ENCODE assay signal across 14 cellular contexts in the genomic region with DNA sequence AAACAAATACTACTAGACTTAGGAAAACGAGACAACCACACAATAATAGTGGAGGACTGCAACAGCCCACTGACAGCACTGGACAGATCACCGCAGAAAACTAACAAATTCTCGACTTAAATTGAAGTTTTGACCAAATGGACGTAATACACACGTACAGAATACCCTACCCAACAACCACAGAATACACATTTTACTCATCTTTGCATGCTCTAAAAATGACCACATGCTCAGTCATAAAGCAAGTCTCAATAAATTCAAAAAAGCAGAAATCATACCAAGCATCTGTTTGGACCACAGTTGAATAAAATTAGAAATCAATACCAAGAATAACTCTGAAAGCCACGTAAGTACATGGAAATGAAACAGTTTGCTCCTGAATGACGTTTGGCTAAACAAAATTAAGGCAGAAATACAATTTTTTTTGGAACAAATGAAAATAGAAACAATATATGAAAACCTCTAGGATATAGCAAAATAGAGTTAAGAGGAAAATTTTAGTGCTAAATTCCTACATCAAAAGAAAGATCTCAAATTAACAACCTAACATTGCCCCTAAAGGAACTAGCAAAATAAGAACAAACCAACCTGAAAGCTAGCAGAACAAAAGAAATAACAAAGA. TPM values are rescaled to one million over a fixed set of nuclear protein-coding genes. Genes with fewer than 3 reads are reported as not detected.
DNase-seq lines count a peak whose midpoint lies in the region; ATAC-seq, FAIRE-seq and TF ChIP-seq lines count a peak whose summit lies in the region.
"Had no signal": no experiment of that assay in that cellular context is flagged by ENCODE, and none has a peak within 500 bp of the region (broad histone marks: within the 10 kb centered on the region; RNA-seq: fewer than 3 reads in every experiment).

No MANE protein-coding gene starts in this region.

- no peak for DNase-seq in activated CD4-positive, alpha-beta memory T cell treated with anti-CD3 and anti-CD28 coated beads, Interleukin-2, amount 10 ng/mL, durations not matched to agents 7 days and 5 days
- no peak for DNase-seq in activated CD4-positive, alpha-beta memory T cell treated with anti-CD3 and anti-CD28 coated beads for 36 hours
- no peak for DNase-seq in NCI-H187 (lab: John Stamatoyannopoulos, UW)
- DNase-seq in NCI-H2227 treated with DMSO at 0.1 percent for 48 hours (lab: John Stamatoyannopoulos, UW) = no peak
- no peak for DNase-seq in HepG2 (ENCODE audit: low spot score)
- DNase-seq: activated naive CD8-positive, alpha-beta T cell treated with anti-CD3 and anti-CD28 coated beads, Interleukin-2, amount 10 ng/mL, durations not matched to agents 7 days and 5 days; Caco-2; cortex of kidney; NCI-H1092 treated with DMSO at 0.1 percent for 48 hours had no signal

- FAIRE-seq in islet of Langerhans (lab: Jason Lieb, UNC) (peak; percentile 5), HepG2 (lab: Jason Lieb, UNC) (no peak)

- ATAC-seq in GM21528 (IDR thresholded peaks at IDR 0.05; ENCODE audit: low FRiP score, unreplicated experiment) = peak; percentile 80
- ATAC-seq in HG03103 (IDR thresholded peaks at IDR 0.05; ENCODE audit: low read depth, unreplicated experiment) = peak; percentile 79
- no peak for ATAC-seq in HepG2

- WGBS in HepG2 (ENCODE audit: low lambda C conversion rate) = 95% methylated on average over 7 of the region's 7 CpGs

- H3K9ac ChIP-seq in HepG2 (ENCODE audit: insufficient read depth, low read depth, low read length) = no peak overlapping the region

- no peaks in the 10 kb centered on the region for H3K27me3 ChIP-seq in HepG2 (ENCODE audit: control insufficient read depth in 1 of 2, insufficient read depth in 2 of 2, low read length in 2 of 2)

- TF ChIP-seq EP300 in HepG2 (IDR thresholded peaks at IDR 0.05; ENCODE audit: low read depth in 2 of 2, low read length in 2 of 2) (no peak), HepG2 (CRISPR knock-in tag; IDR thresholded peaks at IDR 0.05; ENCODE audit: borderline replicate concordance) (no peak)

- no peak for TF ChIP-seq POLR2A in HepG2 (IDR thresholded peaks at IDR 0.05; ENCODE audit: insufficient read depth in 1 of 2, low read depth in 2 of 2, low read length in 2 of 2)

- H3K27me3 Mint-ChIP-seq in activated CD4-positive, alpha-beta memory T cell treated with anti-CD3 and anti-CD28 coated beads, Interleukin-2, amount 10 ng/mL, durations not matched to agents 7 days and 5 days = no peaks in the 10 kb centered on the region
- H3K27me3 Mint-ChIP-seq in activated CD4-positive, alpha-beta memory T cell treated with anti-CD3 and anti-CD28 coated beads for 36 hours = no peaks in the 10 kb centered on the region
- H3K27me3 Mint-ChIP-seq: activated naive CD8-positive, alpha-beta T cell treated with anti-CD3 and anti-CD28 coated beads, Interleukin-2, amount 10 ng/mL, durations not matched to agents 7 days and 5 days had no signal

- H3K4me2 ChIP-seq in HepG2 (ENCODE audit: low read depth, low read length) = no peak overlapping the region
- H3K4me2 ChIP-seq: smooth muscle cell had no signal

- no peak overlapping the region for H3K27ac ChIP-seq in HepG2 (ENCODE audit: extremely low read length, insufficient read depth, low read length)
- H3K27ac ChIP-seq: 22Rv1 had no signal

- no TSS peak for BruUV-seq in HepG2 (replicated peaks; lab: Mats Ljungman, UMichigan)

- no peak overlapping the region for H2AFZ ChIP-seq in HepG2 (ENCODE audit: low read length)

- H3K4me1 Mint-ChIP-seq in activated CD4-positive, alpha-beta memory T cell treated with anti-CD3 and anti-CD28 coated beads, Interleukin-2, amount 10 ng/mL, durations not matched to agents 7 days and 5 days = peaks cover 61% of the 10 kb centered on the region
- peaks cover 27% of the 10 kb centered on the region for H3K4me1 Mint-ChIP-seq in activated CD4-positive, alpha-beta memory T cell treated with anti-CD3 and anti-CD28 coated beads for 36 hours (ENCODE audit: low read depth)

- peak overlapping the region; percentile 75 for H3K27ac Mint-ChIP-seq in activated CD4-positive, alpha-beta memory T cell treated with anti-CD3 and anti-CD28 coated beads, Interleukin-2, amount 10 ng/mL, durations not matched to agents 7 days and 5 days
- H3K27ac Mint-ChIP-seq in activated CD4-positive, alpha-beta memory T cell treated with anti-CD3 and anti-CD28 coated beads for 36 hours = no peak overlapping the region
- H3K27ac Mint-ChIP-seq: activated naive CD8-positive, alpha-beta T cell treated with anti-CD3 and anti-CD28 coated beads, Interleukin-2, amount 10 ng/mL, durations not matched to agents 7 days and 5 days had no signal

- POLR2A ChIA-PET in activated CD4-positive, alpha-beta memory T cell treated with anti-CD3 and anti-CD28 coated beads, Interleukin-2, amount 10 ng/mL, durations not matched to agents 7 days and 5 days (lab: Charles Lee) = no interaction called here
- POLR2A ChIA-PET in activated CD4-positive, alpha-beta memory T cell treated with anti-CD3 and anti-CD28 coated beads for 36 hours (lab: Charles Lee) = no interaction called here
- POLR2A ChIA-PET in HepG2 (lab: Yijun Ruan, JAX) = no interaction called here

- intact Hi-C loops in activated CD4-positive, alpha-beta memory T cell treated with anti-CD3 and anti-CD28 coated beads for 36 hours (cut with micrococcal nuclease) = no loop called here
- intact Hi-C loops in HepG2 (cut with micrococcal nuclease; ENCODE audit: unreplicated experiment) = loop anchor here (1.0 kb wide), 1 partner anchor 47 kb away; no protein-coding TSS in a partner anchor

- H3K9me3 ChIP-seq in HepG2 (ENCODE audit: low read length) = no peaks in the 10 kb centered on the region
- H3K9me3 ChIP-seq: Caco-2 had no signal

- H3K36me3 ChIP-seq in HepG2 (replicated peaks in 1 of 2; ENCODE audit: control insufficient read depth in 1 of 2, insufficient read depth in 2 of 2, low read length in 2 of 2) = no peaks in the 10 kb centered on the region; a peak in 1 of 5 replicates

- H3K79me2 ChIP-seq in HepG2 (ENCODE audit: insufficient read depth, low read length) = no peaks in the 10 kb centered on the region

- H3K9me3 Mint-ChIP-seq in activated CD4-positive, alpha-beta memory T cell treated with anti-CD3 and anti-CD28 coated beads, Interleukin-2, amount 10 ng/mL, durations not matched to agents 7 days and 5 days = peaks cover 6% of the 10 kb centered on the region
- H3K9me3 Mint-ChIP-seq in activated CD4-positive, alpha-beta memory T cell treated with anti-CD3 and anti-CD28 coated beads for 36 hours = no peaks in the 10 kb centered on the region

- peaks cover 31% of the 10 kb centered on the region for H3K36me3 Mint-ChIP-seq in activated CD4-positive, alpha-beta memory T cell treated with anti-CD3 and anti-CD28 coated beads, Interleukin-2, amount 10 ng/mL, durations not matched to agents 7 days and 5 days (ENCODE audit: low read depth)
- peaks cover 26% of the 10 kb centered on the region for H3K36me3 Mint-ChIP-seq in activated CD4-positive, alpha-beta memory T cell treated with anti-CD3 and anti-CD28 coated beads for 36 hours

- TF ChIP-seq RAD21 in HepG2 (CRISPR knock-in tag; IDR thresholded peaks at IDR 0.05) = no peak

- H4K20me1 ChIP-seq in HepG2 (ENCODE audit: insufficient read depth, low read length) = no peaks in the 10 kb centered on the region

- TF ChIP-seq CTCF in HepG2 (CRISPR knock-in tag; IDR thresholded peaks at IDR 0.05) = no peak

- peaks cover 2% of the 10 kb centered on the region; the same call in 1 of the 2 replicates for H3K4me1 ChIP-seq in HepG2 (ENCODE audit: insufficient read depth, low read length)

- no peak overlapping the region for H3K4me3 ChIP-seq in HepG2 (replicated peaks in 1 of 3; ENCODE audit: insufficient read depth in 1 of 3, low read depth in 2 of 3, low read length in 3 of 3)
- H3K4me3 ChIP-seq: smooth muscle cell had no signal

- in situ Hi-C loops in HepG2 (cut with HindIII; ENCODE audit: extremely low pct_ligation_motif_present, low pct_unique_long_range_greater_than_20kb) = no loop called here

- H3K4me3 Mint-ChIP-seq in activated CD4-positive, alpha-beta memory T cell treated with anti-CD3 and anti-CD28 coated beads, Interleukin-2, amount 10 ng/mL, durations not matched to agents 7 days and 5 days = peak overlapping the region; percentile 31
- H3K4me3 Mint-ChIP-seq in activated CD4-positive, alpha-beta memory T cell treated with anti-CD3 and anti-CD28 coated beads for 36 hours = no peak overlapping the region
- H3K4me3 Mint-ChIP-seq: activated naive CD8-positive, alpha-beta T cell treated with anti-CD3 and anti-CD28 coated beads, Interleukin-2, amount 10 ng/mL, durations not matched to agents 7 days and 5 days had no signal

- CTCF ChIA-PET in activated CD4-positive, alpha-beta memory T cell treated with anti-CD3 and anti-CD28 coated beads, Interleukin-2, amount 10 ng/mL, durations not matched to agents 7 days and 5 days (lab: Charles Lee) = no interaction called here
- CTCF ChIA-PET in activated CD4-positive, alpha-beta memory T cell treated with anti-CD3 and anti-CD28 coated beads for 36 hours (lab: Charles Lee) = no interaction called here
- CTCF ChIA-PET in HepG2 (lab: Yijun Ruan, JAX; ENCODE audit: low intra/inter-chr PET ratio, low total read pairs) = no interaction called here

RNA-seq across cellular contexts. Expression of a gene that starts 30.6 kb away (rescaled TPM):
- total RNA-seq in activated CD4-positive, alpha-beta memory T cell treated with anti-CD3 and anti-CD28 coated beads, Interleukin-2, amount 10 ng/mL, durations not matched to agents 7 days and 5 days = 10 to 100 TPM; 46.2 to 48.2 TPM
- 10 to 100 TPM; 44.2 to 45.4 TPM for total RNA-seq in activated CD4-positive, alpha-beta memory T cell treated with anti-CD3 and anti-CD28 coated beads for 36 hours
- 47.3 and 64.5 TPM in 2 replicates for total RNA-seq in HepG2 (2016; rRNA removed; fragmentation: Illumina TruSeq; extraction: Trizol)
- 38.1 and 43.3 TPM in 2 replicates for total RNA-seq in HepG2 (2016; cell fraction: cytosol; rRNA removed; fragmentation: Illumina TruSeq; extraction: Trizol; ENCODE audit: low read depth)
- 52.5 and 69.3 TPM in 2 replicates for total RNA-seq in HepG2 (2016; cell fraction: insoluble cytoplasmic fraction; rRNA removed; fragmentation: Illumina TruSeq; extraction: Trizol)
- total RNA-seq in HepG2 (2016; cell fraction: membrane; rRNA removed; fragmentation: Illumina TruSeq; extraction: Trizol) = 40.8 and 50.0 TPM in 2 replicates
- 47.3 and 50.1 TPM in 2 replicates for total RNA-seq in HepG2 (2016; cell fraction: nucleus; rRNA removed; fragmentation: Illumina TruSeq; extraction: Trizol)
- 28.9 and 41.6 TPM in 2 replicates for polyA plus RNA-seq in HepG2 (2011; rRNA removed)
- 20.5 and 25.1 TPM in 2 replicates for polyA plus RNA-seq in HepG2 (2011; cell fraction: cytosol; rRNA removed)
- 23.9 and 28.6 TPM in 2 replicates for polyA plus RNA-seq in HepG2 (2011; cell fraction: nucleus; rRNA removed)
- polyA plus RNA-seq in HepG2 (2012) = 27.8 and 29.2 TPM in 2 replicates
- polyA plus RNA-seq in HepG2 (2016; cell fraction: cytosol; fragmentation: Illumina TruSeq; extraction: Trizol; ENCODE audit: low read depth) = 7.5 and 9.5 TPM in 2 replicates
- 48.2 and 48.3 TPM in 2 replicates for polyA plus RNA-seq in HepG2 (2016; cell fraction: insoluble cytoplasmic fraction; fragmentation: Illumina TruSeq; extraction: Trizol; ENCODE audit: low read depth)
- 18.9 and 25.1 TPM in 2 replicates for polyA plus RNA-seq in HepG2 (2016; cell fraction: membrane; fragmentation: Illumina TruSeq; extraction: Trizol; ENCODE audit: low read depth)
- 49.0 and 52.9 TPM in 2 replicates for polyA plus RNA-seq in HepG2 (2016; cell fraction: nucleus; fragmentation: Illumina TruSeq; extraction: Trizol; ENCODE audit: insufficient read depth, low read depth)
- polyA minus RNA-seq in HepG2 (2011; rRNA and poly(A)+ RNA removed; ENCODE audit: low replicate concordance) = 13.2 and 15.2 TPM in 2 replicates
- 20.2 and 27.6 TPM in 2 replicates for polyA minus RNA-seq in HepG2 (2011; cell fraction: cytosol; rRNA and poly(A)+ RNA removed)
- 79.8 and 93.3 TPM in 2 replicates for polyA minus RNA-seq in HepG2 (2011; cell fraction: nucleus; rRNA and poly(A)+ RNA removed)
